Comparison of ENCODE assay signal across 1 cellular context in the genomic region with DNA sequence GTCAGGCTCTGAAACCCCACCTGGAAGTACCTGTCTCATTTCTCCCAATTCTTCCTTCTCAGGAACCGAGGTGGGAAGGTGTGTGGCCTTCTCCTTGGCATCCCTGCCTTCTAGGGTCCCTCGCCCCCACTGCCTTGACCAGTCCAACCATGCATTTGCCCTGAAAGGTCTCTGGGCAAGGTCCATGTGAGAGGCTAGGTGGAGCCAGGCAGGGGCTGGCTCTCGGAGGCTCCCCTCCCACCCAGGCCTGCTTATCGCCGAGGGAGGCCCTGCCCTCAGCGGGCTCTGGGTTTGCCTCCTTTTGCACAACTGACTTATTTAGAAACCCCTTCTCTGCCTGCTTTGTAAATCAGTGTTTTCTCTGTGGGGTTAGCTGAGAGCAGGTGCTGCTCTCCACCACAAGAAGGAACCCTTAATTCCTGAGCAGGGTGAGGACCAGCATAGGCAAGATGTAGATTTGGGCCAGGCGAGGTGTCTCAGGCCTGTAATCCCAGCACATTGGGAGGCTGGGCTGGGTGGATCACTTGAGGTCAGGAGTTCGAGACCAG.
TF ChIP-seq lines count a peak whose summit lies in the region.

No MANE protein-coding gene starts in this region.

TF ChIP-seq in WTC11, 78 proteins besides CTCF, POLR2A, EP300 and RAD21 (continued from another document):
- TF ChIP-seq E2F4 (CRISPR knock-in tag; IDR thresholded peaks at IDR 0.05; ENCODE audit: borderline replicate concordance, low read depth) (no peak), ZNF396 (CRISPR knock-in tag; IDR thresholded peaks at IDR 0.05; ENCODE audit: borderline replicate concordance) (no peak), PRRX2 (CRISPR knock-in tag; IDR thresholded peaks at IDR 0.05) (no peak), JAZF1 (CRISPR knock-in tag; IDR thresholded peaks at IDR 0.05) (no peak)
- TF ChIP-seq, protein P1, sequence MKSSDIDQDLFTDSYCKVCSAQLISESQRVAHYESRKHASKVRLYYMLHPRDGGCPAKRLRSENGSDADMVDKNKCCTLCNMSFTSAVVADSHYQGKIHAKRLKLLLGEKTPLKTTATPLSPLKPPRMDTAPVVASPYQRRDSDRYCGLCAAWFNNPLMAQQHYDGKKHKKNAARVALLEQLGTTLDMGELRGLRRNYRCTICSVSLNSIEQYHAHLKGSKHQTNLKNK (CRISPR knock-in tag; IDR thresholded peaks at IDR 0.05) = no peak
- TF ChIP-seq, protein P2, sequence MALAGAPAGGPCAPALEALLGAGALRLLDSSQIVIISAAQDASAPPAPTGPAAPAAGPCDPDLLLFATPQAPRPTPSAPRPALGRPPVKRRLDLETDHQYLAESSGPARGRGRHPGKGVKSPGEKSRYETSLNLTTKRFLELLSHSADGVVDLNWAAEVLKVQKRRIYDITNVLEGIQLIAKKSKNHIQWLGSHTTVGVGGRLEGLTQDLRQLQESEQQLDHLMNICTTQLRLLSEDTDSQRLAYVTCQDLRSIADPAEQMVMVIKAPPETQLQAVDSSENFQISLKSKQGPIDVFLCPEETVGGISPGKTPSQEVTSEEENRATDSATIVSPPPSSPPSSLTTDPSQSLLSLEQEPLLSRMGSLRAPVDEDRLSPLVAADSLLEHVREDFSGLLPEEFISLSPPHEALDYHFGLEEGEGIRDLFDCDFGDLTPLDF (CRISPR knock-in tag; IDR thresholded peaks at IDR 0.05) = no peak
